ENCODE assay signal across 8 cellular contexts in genomic region chr9:134413890-134414731, GRCh38.
DNase-seq lines count a peak whose midpoint lies in the region; ATAC-seq and TF ChIP-seq lines count a peak whose summit lies in the region.

No MANE protein-coding gene starts in this region.

- no peaks in the 10 kb centered on the region for H3K9me3 Mint-ChIP-seq in nephron

- peak overlapping the region; percentile 70 for H3K27ac ChIP-seq in cingulate gyrus (ENCODE audit: low read depth, low read length)

- DNase-seq in COLO668 (lab: John Stamatoyannopoulos, UW; ENCODE audit: unreplicated experiment) (peak; percentile 12), NCI-H2196 (lab: John Stamatoyannopoulos, UW; ENCODE audit: unreplicated experiment) (peak; percentile 95), GM19238 (ENCODE audit: insufficient read length, low spot score) (no peak)

- peak overlapping the region; percentile 28 to 58 (median 34) for H3K4me3 Mint-ChIP-seq in nephron

- peaks cover 5% of the 10 kb centered on the region for H3K36me3 Mint-ChIP-seq in nephron (ENCODE audit: low read depth)

- ATAC-seq in HG03378 (IDR thresholded peaks at IDR 0.05; ENCODE audit: unreplicated experiment) (no peak), GM19463 (IDR thresholded peaks at IDR 0.05; ENCODE audit: unreplicated experiment) (no peak), HG02870 (IDR thresholded peaks at IDR 0.05; ENCODE audit: unreplicated experiment) (no peak)

- no peak for TF ChIP-seq CTCF in nephron (IDR thresholded peaks at IDR 0.05; ENCODE audit: unreplicated experiment in 3 of 3)

- peaks cover 11% of the 10 kb centered on the region for H3K27me3 Mint-ChIP-seq in nephron (ENCODE audit: low read depth)

- peaks cover 25% of the 10 kb centered on the region for H3K4me1 Mint-ChIP-seq in nephron

- peak overlapping the region; percentile 40 to 95 (median 84) for H3K27ac Mint-ChIP-seq in nephron
